Comparison of ENCODE assay signal across 21 cellular contexts in the genomic region with DNA sequence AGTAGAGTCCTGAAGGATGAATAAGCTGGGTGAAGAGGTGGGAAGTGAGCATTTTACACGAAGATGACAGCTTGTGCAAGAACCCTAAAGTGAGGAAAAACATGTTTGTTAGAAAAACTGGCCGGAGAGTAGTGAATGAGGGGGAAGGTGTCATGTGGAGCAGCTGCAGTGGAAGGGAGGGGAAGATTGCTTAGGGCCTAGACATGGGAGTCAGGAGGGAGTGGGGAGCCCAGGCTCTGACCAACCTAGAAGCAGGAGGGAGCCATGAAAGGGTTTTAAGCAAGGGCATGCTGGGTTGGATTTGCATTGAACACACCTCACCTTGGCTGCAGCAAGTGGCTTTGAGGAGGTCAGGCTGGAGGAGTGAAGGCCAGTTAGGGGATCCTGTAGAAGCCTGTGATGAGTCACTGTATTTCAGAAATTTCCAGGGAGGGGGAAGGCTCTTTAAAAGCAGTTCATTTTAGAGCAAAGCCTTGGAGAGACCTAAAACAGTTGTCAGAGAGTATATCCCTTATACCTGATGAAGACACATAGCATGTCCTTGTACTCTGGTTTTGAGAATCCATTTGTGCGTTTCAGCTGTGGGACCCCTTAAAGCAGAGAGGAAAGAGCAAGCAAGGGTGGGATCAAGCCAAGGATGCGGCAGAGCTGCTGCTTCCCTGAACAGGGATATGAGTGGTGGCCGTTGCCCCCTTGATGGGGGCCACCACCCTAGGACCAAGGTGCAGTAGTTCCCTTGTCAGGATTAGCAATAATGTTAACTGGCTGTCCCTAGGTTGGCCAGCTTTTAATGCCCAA. TPM values are rescaled to one million over a fixed set of nuclear protein-coding genes. Genes with fewer than 3 reads are reported as not detected.
DNase-seq lines count a peak whose midpoint lies in the region; ATAC-seq and TF ChIP-seq lines count a peak whose summit lies in the region.
"Had no signal": no experiment of that assay in that cellular context is flagged by ENCODE, and none has a peak within 500 bp of the region (broad histone marks: within the 10 kb centered on the region; RNA-seq: fewer than 3 reads in every experiment).

No MANE protein-coding gene starts in this region.

- intact Hi-C loops in sigmoid colon (cut with DNase I), result no loop called here
- intact Hi-C loops in activated CD4-positive, alpha-beta T cell treated with anti-CD3 and anti-CD28 coated beads for 36 hours (cut with DNase I, micrococcal nuclease), result no loop called here

- H2BK120ac ChIP-seq in H9 (ENCODE audit: low read depth, low read length, poor library complexity, severe bottlenecking), result no peak overlapping the region

- DNase-seq in H9 (no peak), WTC11 (ENCODE audit: low spot score) (no peak), sigmoid colon (peak; percentile 57), NCI-H1694 (lab: John Stamatoyannopoulos, UW) (no peak), activated gamma-delta T cell (lab: John Stamatoyannopoulos, UW) (no peak)
- no peak for DNase-seq in activated CD4-positive, alpha-beta T cell treated with anti-CD3 and anti-CD28 coated beads for 36 hours
- DNase-seq: activated CD4-positive, alpha-beta T cell treated with anti-CD3 and anti-CD28 coated beads, Interleukin-2, amount 10 ng/mL, durations not matched to agents 7 days and 5 days; activated gamma-delta T cell treated with Interleukin-2 at 50 U/mL for 16 hours; AML-193; MM.1S; NCI-H187; NCI-H446 treated with DMSO at 0.1 percent for 48 hours; right lobe of liver; stimulated activated naive CD4-positive, alpha-beta T cell had no signal

- H3K27me3 ChIP-seq in H9 (ENCODE audit: insufficient read depth, low read length), result no peaks in the 10 kb centered on the region
- H3K27me3 ChIP-seq in iPS-18a (ENCODE audit: control insufficient read depth, insufficient read depth, low read length), result no peaks in the 10 kb centered on the region
- no peaks in the 10 kb centered on the region for H3K27me3 ChIP-seq in sigmoid colon
- H3K27me3 ChIP-seq: right lobe of liver, tibial nerve had no signal

- H3K27ac ChIP-seq in H9 (ENCODE audit: insufficient read length, low read depth, low read length) (no peak overlapping the region), iPS-18a (ENCODE audit: low read length) (no peak overlapping the region), sigmoid colon (peak overlapping the region in 3 of 4 donors; percentile 3 to 37 (median 3))
- H3K27ac ChIP-seq: epithelial cell of prostate, right lobe of liver, RWPE1 had no signal

- WGBS in H9 (ENCODE audit: extremely low coverage, insufficient read length, low lambda C conversion rate), result no CpG with 5 or more reads among the region's 5 CpGs
- 86 to 93% methylated on average over 5 of the region's 5 CpGs for WGBS in sigmoid colon, 2 donors

- H3K4me1 ChIP-seq in H9 (ENCODE audit: insufficient read depth, low read length) (peaks cover 19% of the 10 kb centered on the region), iPS-18a (ENCODE audit: control insufficient read depth, low read depth, low read length) (peaks cover 39% of the 10 kb centered on the region), sigmoid colon (peaks cover 0 to 25% (median 21%) of the 10 kb centered on the region in 4 donors)
- H3K4me1 ChIP-seq: right lobe of liver had no signal

- H3K27me3 Mint-ChIP-seq in H9 (ENCODE audit: low read depth) (peaks cover 3% of the 10 kb centered on the region; the same call in 1 of the 2 replicates), WTC11 (ENCODE audit: low read depth) (peaks cover 3% of the 10 kb centered on the region; the same call in 1 of the 2 replicates)
- H3K27me3 Mint-ChIP-seq in activated CD4-positive, alpha-beta T cell treated with anti-CD3 and anti-CD28 coated beads for 36 hours, result peaks cover 7% of the 10 kb centered on the region

- H2AK5ac ChIP-seq in H9 (ENCODE audit: insufficient read length, low read length), result no peak overlapping the region

- no peak overlapping the region for H2AFZ ChIP-seq in H9 (ENCODE audit: low read length)

- no peak for TF ChIP-seq POLR2A in sigmoid colon (IDR thresholded peaks at IDR 0.05)

- H3K79me1 ChIP-seq in H9 (ENCODE audit: insufficient read depth, low read depth, low read length, poor library complexity, severe bottlenecking), result no peaks in the 10 kb centered on the region

- H2BK5ac ChIP-seq in H9 (ENCODE audit: insufficient read length, low read length), result no peak overlapping the region

- H4K91ac ChIP-seq in H9 (ENCODE audit: insufficient read length, low read depth, low read length), result no peak overlapping the region

- peak overlapping the region in 1 of 2 experiments; percentile 65; a peak in 3 of 5 replicates for H3K4me3 Mint-ChIP-seq in H9
- H3K4me3 Mint-ChIP-seq in WTC11, result no peak overlapping the region
- no peak overlapping the region for H3K4me3 Mint-ChIP-seq in activated CD4-positive, alpha-beta T cell treated with anti-CD3 and anti-CD28 coated beads for 36 hours
- H3K4me3 Mint-ChIP-seq: activated CD4-positive, alpha-beta T cell treated with anti-CD3 and anti-CD28 coated beads, Interleukin-2, amount 10 ng/mL, durations not matched to agents 7 days and 5 days had no signal

- no peak overlapping the region for H2BK20ac ChIP-seq in H9 (ENCODE audit: low read depth, low read length, poor library complexity, severe bottlenecking)

- no peaks in the 10 kb centered on the region for H3K36me3 ChIP-seq in iPS-18a (ENCODE audit: control insufficient read depth, low read depth, low read length)
- H3K36me3 ChIP-seq in sigmoid colon, result peaks cover 0 to 1% (median 0%) of the 10 kb centered on the region in 4 donors
- H3K36me3 ChIP-seq: HAP-1, right lobe of liver, tibial nerve had no signal

- no peak overlapping the region for H3K4ac ChIP-seq in H9 (ENCODE audit: low read depth, low read length)

- H2BK12ac ChIP-seq in H9 (ENCODE audit: insufficient read length, low read depth, low read length), result no peak overlapping the region

- no peak for TF ChIP-seq EP300 in sigmoid colon (IDR thresholded peaks at IDR 0.05)

- peaks cover 3 to 12% (median 11%) of the 10 kb centered on the region in 3 experiments for H3K36me3 Mint-ChIP-seq in H9 (ENCODE audit: insufficient read depth in 1 of 3, low read depth in 3 of 3)
- peaks cover 8% of the 10 kb centered on the region for H3K36me3 Mint-ChIP-seq in WTC11
- H3K36me3 Mint-ChIP-seq in activated CD4-positive, alpha-beta T cell treated with anti-CD3 and anti-CD28 coated beads for 36 hours (ENCODE audit: low read depth), result peaks cover 2% of the 10 kb centered on the region

- no peak overlapping the region for H4K5ac ChIP-seq in H9 (ENCODE audit: insufficient read length, low read depth, low read length)

- H4K8ac ChIP-seq in H9 (replicated peaks; ENCODE audit: insufficient read length, low read depth, low read length), result no peak overlapping the region

- H4K20me1 ChIP-seq in H9 (ENCODE audit: control insufficient read depth, insufficient read depth, insufficient read length), result no peaks in the 10 kb centered on the region

- H3K14ac ChIP-seq in H9 (ENCODE audit: insufficient read depth, low read length), result no peak overlapping the region

- H3K27ac Mint-ChIP-seq in H9 (peak overlapping the region; percentile 15 to 50 (median 20); a peak in 3 of 7 replicates), WTC11 (0 out of 2 replicates have a peak overlapping the region, but pooled peaks have one; percentile 1)
- H3K27ac Mint-ChIP-seq in activated CD4-positive, alpha-beta T cell treated with anti-CD3 and anti-CD28 coated beads for 36 hours, result no peak overlapping the region
- H3K27ac Mint-ChIP-seq: activated CD4-positive, alpha-beta T cell treated with anti-CD3 and anti-CD28 coated beads, Interleukin-2, amount 10 ng/mL, durations not matched to agents 7 days and 5 days had no signal

- H3K18ac ChIP-seq in H9 (ENCODE audit: insufficient read length, low read depth, low read length), result no peak overlapping the region

- POLR2A ChIA-PET in WTC11 (lab: Charles Lee), result interaction anchor here (0.7 to 0.8 kb wide), 2 partner anchors 35 to 64 kb away, joined by 3 read pairs; no protein-coding TSS in a partner anchor
- POLR2A ChIA-PET in activated CD4-positive, alpha-beta T cell treated with anti-CD3 and anti-CD28 coated beads for 36 hours (lab: Charles Lee), result no interaction called here

- TF ChIP-seq CTCF in H9 (conservative IDR thresholded peaks at IDR 0.05), result no peak
- no peak for TF ChIP-seq CTCF in WTC11 (IDR thresholded peaks at IDR 0.05)
- no peak for TF ChIP-seq CTCF in sigmoid colon (IDR thresholded peaks at IDR 0.05)

- no peak overlapping the region for H3K23ac ChIP-seq in H9 (ENCODE audit: insufficient read length, low read depth, low read length)

- H3K9ac ChIP-seq in H9 (ENCODE audit: extremely low read depth, insufficient read length, low read length), result no peak overlapping the region
- H3K9ac ChIP-seq in iPS-18a (ENCODE audit: low read length), result peak overlapping the region; percentile 0

- no peak overlapping the region for H3K4me3 ChIP-seq in iPS-18a (ENCODE audit: low read length)
- no peak overlapping the region for H3K4me3 ChIP-seq in sigmoid colon
- H3K4me3 ChIP-seq: HAP-1, lung, right lobe of liver, tibial nerve had no signal

- ATAC-seq in WTC11, result peak; percentile 22; the same call in 1 of the 2 replicates
- no peak for ATAC-seq in activated CD4-positive, alpha-beta T cell treated with anti-CD3 and anti-CD28 coated beads for 36 hours
- no peak for ATAC-seq in GM19452 (IDR thresholded peaks at IDR 0.05; ENCODE audit: unreplicated experiment)
- ATAC-seq: right lobe of liver had no signal

- H3K4me1 Mint-ChIP-seq in H9, result peaks cover 44 to 46% of the 10 kb centered on the region in 2 experiments
- peaks cover 47% of the 10 kb centered on the region for H3K4me1 Mint-ChIP-seq in WTC11
- H3K4me1 Mint-ChIP-seq in activated CD4-positive, alpha-beta T cell treated with anti-CD3 and anti-CD28 coated beads for 36 hours, result no peaks in the 10 kb centered on the region

- peaks cover 3 to 4% of the 10 kb centered on the region in 2 experiments; a peak in 4 of 5 replicates for H3K9me3 Mint-ChIP-seq in H9
- H3K9me3 Mint-ChIP-seq in WTC11, result peaks cover 9% of the 10 kb centered on the region
- peaks cover 2% of the 10 kb centered on the region for H3K9me3 Mint-ChIP-seq in activated CD4-positive, alpha-beta T cell treated with anti-CD3 and anti-CD28 coated beads for 36 hours (ENCODE audit: low read depth)

- H3K56ac ChIP-seq in H9 (ENCODE audit: insufficient read length, low read depth, low read length), result no peak overlapping the region

- H2BK15ac ChIP-seq in H9 (ENCODE audit: low read depth, low read length), result no peak overlapping the region

- CTCF ChIA-PET in WTC11 (lab: Charles Lee), result interaction anchor here (1.0 to 1.8 kb wide), 3 partner anchors 12 to 235 kb away, joined by 3 to 6 read pairs (median 4); no protein-coding TSS in a partner anchor
- CTCF ChIA-PET in activated CD4-positive, alpha-beta T cell treated with anti-CD3 and anti-CD28 coated beads for 36 hours (lab: Charles Lee), result interaction anchor here (0.6 kb wide), 1 partner anchor 68 kb away, joined by 3 read pairs; no protein-coding TSS in a partner anchor

- H3K9me3 ChIP-seq in H9 (ENCODE audit: control insufficient read depth, low read depth, low read length) (no peaks in the 10 kb centered on the region), iPS-18a (ENCODE audit: control insufficient read depth, low read depth, low read length) (peaks cover under 1% of the 10 kb centered on the region), sigmoid colon (no peaks in the 10 kb centered on the region)
- H3K9me3 ChIP-seq: right lobe of liver had no signal

- no peaks in the 10 kb centered on the region for H3K79me2 ChIP-seq in H9 (ENCODE audit: insufficient read depth, low read length)

- H3K4me2 ChIP-seq in H9 (ENCODE audit: insufficient read depth, insufficient read length, low read length), result no peak overlapping the region

- no peaks in the 10 kb centered on the region for H3K23me2 ChIP-seq in H9 (ENCODE audit: insufficient read length, low read depth, low read length, poor library complexity, severe bottlenecking)

- H3T11ph ChIP-seq in H9 (ENCODE audit: low read length), result no peak overlapping the region

RNA-seq across cellular contexts. Expression of a gene that starts 45.4 kb away (rescaled TPM):
- total RNA-seq in H9 (2021), result 4.8 and 5.1 TPM in 2 replicates
- total RNA-seq in WTC11 (2021), result 4.5 to 6.7 TPM (median 6.3 TPM) in 3 replicates
- 100 to 1,000 TPM in 1 of 4 donors, 10 to 100 TPM in 3; 50.5 to 112 (median 78.8) TPM for total RNA-seq in sigmoid colon
- 10 to 100 TPM in 1 of 3 donors, 1 to 10 TPM in 1, under 1 TPM in 1; 0.69 to 14.7 (median 9.6) TPM for polyA plus RNA-seq in sigmoid colon
- not detected for total RNA-seq in activated CD4-positive, alpha-beta T cell treated with anti-CD3 and anti-CD28 coated beads for 36 hours
- total RNA-seq: activated CD4-positive, alpha-beta T cell treated with anti-CD3 and anti-CD28 coated beads, Interleukin-2, amount 10 ng/mL, durations not matched to agents 7 days and 5 days had no signal

Comparison
In these comparisons a context has a peak if more than half of its experiments do, and no peak if none do; other contexts are left out.
1. H3K27ac ChIP-seq: peak in sigmoid colon (3 of 4); none in H9 (single experiment) and iPS-18a (single experiment).